In the genomic region with DNA sequence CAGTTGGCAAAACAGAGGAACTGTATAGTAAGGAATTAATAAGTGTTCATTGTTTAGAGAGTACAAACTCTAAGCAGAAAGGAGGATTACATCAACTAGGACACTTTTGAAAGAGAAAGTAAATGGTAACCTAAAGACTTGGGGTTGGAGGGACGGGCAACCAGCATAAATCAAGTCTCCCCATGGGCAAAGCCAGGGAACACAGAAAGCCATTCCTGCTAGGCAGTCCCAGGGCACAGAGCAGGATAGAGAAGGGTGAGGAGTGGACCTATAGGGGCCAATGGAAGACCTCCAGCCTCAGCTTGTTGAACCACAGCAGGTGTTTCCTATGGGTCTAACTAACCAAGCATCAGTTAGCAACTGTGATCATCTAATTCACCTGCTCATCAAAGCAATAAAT, we compare ENCODE assay signal across 11 cellular contexts. TPM values are rescaled to one million over a fixed set of nuclear protein-coding genes. Genes with fewer than 3 reads are reported as not detected.
A peak's percentile ranks its signal among the peaks of the same experiment; 100 is the strongest.
DNase-seq lines count a peak whose midpoint lies in the region; ATAC-seq, FAIRE-seq and TF ChIP-seq lines count a peak whose summit lies in the region.
"Had no signal": no experiment of that assay in that cellular context is flagged by ENCODE, and none has a peak within 500 bp of the region (broad histone marks: within the 10 kb centered on the region; RNA-seq: fewer than 3 reads in every experiment).

No MANE protein-coding gene starts in this region.

- intact Hi-C loops in CD14-positive monocyte (cut with micrococcal nuclease), result no loop called here
- intact Hi-C loops in prostate gland (cut with DNase I), result no loop called here
- intact Hi-C loops in pancreas (cut with DNase I), result no loop called here

- H3K36me3 Mint-ChIP-seq in CD14-positive monocyte, result no peaks in the 10 kb centered on the region
- H3K36me3 Mint-ChIP-seq in activated T-cell treated with anti-CD3 and anti-CD28 coated beads, Interleukin-2, amount 50 U/mL, for 4 hours (ENCODE audit: insufficient read depth), result no peaks in the 10 kb centered on the region

- H3K27ac Mint-ChIP-seq in CD14-positive monocyte, result peak overlapping the region in 2 of 7 donors; percentile 77 to 83

- H3K27me3 ChIP-seq in prostate gland (replicated peaks; ENCODE audit: insufficient read depth), result no peaks in the 10 kb centered on the region
- H3K27me3 ChIP-seq in pancreas, result no peaks in the 10 kb centered on the region
- H3K27me3 ChIP-seq: ascending aorta had no signal

- H3K4me3 ChIP-seq in prostate gland (no peak overlapping the region), pancreas (no peak overlapping the region)
- H3K4me3 ChIP-seq: ascending aorta had no signal

- H3K4me1 ChIP-seq in prostate gland (replicated peaks) (no peaks in the 10 kb centered on the region), pancreas (no peaks in the 10 kb centered on the region)
- H3K4me1 ChIP-seq: ascending aorta had no signal

- TF ChIP-seq CTCF in CD14-positive monocyte (IDR thresholded peaks at IDR 0.05), result no peak
- TF ChIP-seq CTCF in prostate gland (IDR thresholded peaks at IDR 0.05), result no peak
- TF ChIP-seq CTCF in pancreas (IDR thresholded peaks at IDR 0.05), result no peak

- peak; percentile 35 for ATAC-seq in GM19397 (IDR thresholded peaks at IDR 0.05; ENCODE audit: unreplicated experiment)
- peak; percentile 25 for ATAC-seq in HG03095 (IDR thresholded peaks at IDR 0.05; ENCODE audit: unreplicated experiment)
- peak; percentile 41 to 46 for ATAC-seq in activated T-cell treated with anti-CD3 and anti-CD28 coated beads, Interleukin-2, amount 50 U/mL, for 4 hours
- ATAC-seq in pancreas, result no peak

- DNase-seq in CD14-positive monocyte (ENCODE audit: low spot score) (no peak), prostate gland (ENCODE audit: low spot score) (no peak), pancreas (no peak), activated gamma-delta T cell (lab: John Stamatoyannopoulos, UW) (no peak)
- no peak for DNase-seq in activated T-cell treated with anti-CD3 and anti-CD28 coated beads, Interleukin-2, amount 50 U/mL, for 4 hours
- no peak for DNase-seq in stimulated activated CD4-positive, alpha-beta T cell treated with anti-CD3 and anti-CD28 coated beads, Interleukin-4, amount 100 ng/mL, for 4 hours
- DNase-seq: SIG-M5 had no signal

- H3K27ac ChIP-seq in prostate gland (no peak overlapping the region), pancreas (no peak overlapping the region)
- H3K27ac ChIP-seq: ascending aorta, C4-2B had no signal

- no peak for FAIRE-seq in pancreas (lab: Jason Lieb, UNC)

- no peak for TF ChIP-seq POLR2A in prostate gland (IDR thresholded peaks at IDR 0.05)

- WGBS in prostate gland, result 80% methylated on average over 1 of the region's 1 CpG
- WGBS in pancreas, 2 donors, result 83 to 95% methylated on average over 1 of the region's 1 CpG

- peaks cover 0 to 4% (median 2%) of the 10 kb centered on the region in 3 donors for H3K27me3 Mint-ChIP-seq in CD14-positive monocyte (ENCODE audit: low read depth in 3 of 3)
- H3K27me3 Mint-ChIP-seq in activated T-cell treated with anti-CD3 and anti-CD28 coated beads, Interleukin-2, amount 50 U/mL, for 4 hours (ENCODE audit: low read depth), result no peaks in the 10 kb centered on the region

- H3K4me3 Mint-ChIP-seq in CD14-positive monocyte, result peak overlapping the region; percentile 77 to 88
- H3K4me3 Mint-ChIP-seq in activated T-cell treated with anti-CD3 and anti-CD28 coated beads, Interleukin-2, amount 50 U/mL, for 4 hours, result peak overlapping the region; percentile 82

- H3K36me3 ChIP-seq in prostate gland, result no peaks in the 10 kb centered on the region
- no peaks in the 10 kb centered on the region for H3K36me3 ChIP-seq in pancreas
- H3K36me3 ChIP-seq: ascending aorta had no signal

- H3K4me1 Mint-ChIP-seq in CD14-positive monocyte, result peaks cover 34% of the 10 kb centered on the region
- peaks cover 79% of the 10 kb centered on the region for H3K4me1 Mint-ChIP-seq in activated T-cell treated with anti-CD3 and anti-CD28 coated beads, Interleukin-2, amount 50 U/mL, for 4 hours (ENCODE audit: low read depth)

- H3K9me3 ChIP-seq in prostate gland (no peaks in the 10 kb centered on the region), pancreas (no peaks in the 10 kb centered on the region)
- H3K9me3 ChIP-seq: ascending aorta had no signal

- peaks cover 0 to 2% (median 0%) of the 10 kb centered on the region in 7 donors for H3K9me3 Mint-ChIP-seq in CD14-positive monocyte
- no peaks in the 10 kb centered on the region for H3K9me3 Mint-ChIP-seq in activated T-cell treated with anti-CD3 and anti-CD28 coated beads, Interleukin-2, amount 50 U/mL, for 4 hours

RNA-seq across cellular contexts. Expression of a gene that starts 9.2 kb away (rescaled TPM):
- 10 to 100 TPM; 40.2 to 45.6 TPM for polyA plus RNA-seq in CD14-positive monocyte
- 10 to 100 TPM; 61.9 to 79.2 (median 75.1) TPM for total RNA-seq in activated T-cell treated with anti-CD3 and anti-CD28 coated beads, Interleukin-2, amount 50 U/mL, for 4 hours
- 10 to 100 TPM; 28.1 to 31.7 TPM for total RNA-seq in prostate gland
- total RNA-seq in pancreas, result 10 to 100 TPM; 17.1 to 48.1 (median 23.4) TPM
- polyA plus RNA-seq in pancreas, result 1 to 10 TPM; 3.5 to 8.1 TPM

RNA-seq across cellular contexts. Expression of a gene that starts 59.3 kb away (rescaled TPM):
- polyA plus RNA-seq in CD14-positive monocyte (1 to 10 TPM; 3.0 to 3.4 TPM), pancreas (1 to 10 TPM in 1 of 2 donors, under 1 TPM in 1; 0.87 to 1.2 TPM)
- total RNA-seq in activated T-cell treated with anti-CD3 and anti-CD28 coated beads, Interleukin-2, amount 50 U/mL, for 4 hours, result 10 to 100 TPM; 11.2 to 32.2 (median 15.2) TPM
- total RNA-seq in prostate gland (10 to 100 TPM in 1 of 2 donors, 1 to 10 TPM in 1; 7.7 to 19.0 TPM), pancreas (1 to 10 TPM in 4 of 6 donors, under 1 TPM in 2; 0.22 to 9.3 (median 2.5) TPM)

Comparison
In these comparisons a context has a peak if more than half of its experiments do, and no peak if none do; other contexts are left out.
1. ATAC-seq: peak in GM19397 (single experiment), HG03095 (single experiment) and activated T-cell treated with anti-CD3 and anti-CD28 coated beads, Interleukin-2, amount 50 U/mL, for 4 hours (2 of 2); none in pancreas (0 of 4).